In the genomic region with DNA sequence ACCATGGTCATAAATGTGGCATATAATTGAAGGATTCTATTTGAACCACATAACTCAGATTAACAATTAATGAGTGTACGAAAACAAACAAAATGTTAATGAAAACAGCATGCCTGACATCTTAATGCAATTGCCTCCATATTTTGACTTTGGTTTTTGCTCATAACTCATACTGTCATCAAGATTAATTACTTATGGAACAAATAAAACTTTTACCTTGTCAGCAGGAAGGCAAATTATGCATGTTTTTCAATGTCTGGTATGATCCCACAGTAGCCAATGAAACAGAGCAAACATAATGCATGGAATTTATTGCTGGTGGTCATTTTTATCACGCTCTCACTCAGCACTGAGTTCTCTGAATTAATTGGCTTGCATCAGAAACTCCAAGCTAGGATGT, we compare ENCODE assay signal across 20 cellular contexts. TPM values are rescaled to one million over a fixed set of nuclear protein-coding genes. Genes with fewer than 3 reads are reported as not detected.
A peak's percentile ranks its signal among the peaks of the same experiment; 100 is the strongest.
DNase-seq lines count a peak whose midpoint lies in the region; ATAC-seq, FAIRE-seq and TF ChIP-seq lines count a peak whose summit lies in the region.
"Had no signal": no experiment of that assay in that cellular context is flagged by ENCODE, and none has a peak within 500 bp of the region (broad histone marks: within the 10 kb centered on the region; RNA-seq: fewer than 3 reads in every experiment).

No MANE protein-coding gene starts in this region.

- no peak overlapping the region for H2AFZ ChIP-seq in endothelial cell of umbilical vein (ENCODE audit: low read depth, low read length)

- no peaks in the 10 kb centered on the region for H3K27me3 ChIP-seq in endothelial cell of umbilical vein (ENCODE audit: control insufficient read depth in 2 of 2, insufficient read depth in 2 of 2, low read length in 2 of 2)
- H3K27me3 ChIP-seq: BLaER1 had no signal

- TF ChIP-seq CTCF in HEK293 (tag by site-specific recombination; IDR thresholded peaks at IDR 0.05), result no peak
- no peak for TF ChIP-seq CTCF in VCaP (conservative IDR thresholded peaks at IDR 0.05)
- TF ChIP-seq CTCF in endothelial cell of umbilical vein (IDR thresholded peaks at IDR 0.05; ENCODE audit: extremely low read depth in 1 of 2, insufficient read depth in 1 of 2, low read depth in 1 of 2, low read length in 2 of 2), result no peak

- peak; percentile 67 for FAIRE-seq in endothelial cell of umbilical vein (lab: Jason Lieb, UNC)
- FAIRE-seq: G401.6, GM12892, H54 had no signal

- ATAC-seq in GM19455 (IDR thresholded peaks at IDR 0.05; ENCODE audit: unreplicated experiment), result no peak
- ATAC-seq: CD8-positive, alpha-beta T cell had no signal

- intact Hi-C loops in endothelial cell of umbilical vein (cut with micrococcal nuclease), result no loop called here

- DNase-seq in NCI-H1417 (lab: John Stamatoyannopoulos, UW) (peak in 2 of 3 experiments; percentile 29 to 75), endothelial cell of umbilical vein (ENCODE audit: low read depth, low spot score) (no peak), pons (ENCODE audit: low spot score) (no peak)
- DNase-seq in activated CD4-positive, alpha-beta T cell treated with anti-CD3 and anti-CD28 coated beads, Interleukin-2, amount 50 U/mL, for 1 hour, result no peak
- DNase-seq: 8988T; Caco-2; CD4-positive, CD25-positive, alpha-beta regulatory T cell; CD8-positive, alpha-beta T cell; DMS153; DND-41; GOT3 had no signal

- CTCF ChIA-PET in HEK293 (lab: Yijun Ruan, JAX) (interaction anchor here (0.6 kb wide), 1 partner anchor 242 kb away, joined by 3 read pairs; no protein-coding TSS in a partner anchor), endothelial cell of umbilical vein (lab: Charles Lee) (interaction anchor here (1.2 kb wide), 2 partner anchors 14 to 47 kb away, joined by 3 to 4 read pairs; no protein-coding TSS in a partner anchor)

- no peak for TF ChIP-seq POLR2A in endothelial cell of umbilical vein (IDR thresholded peaks at IDR 0.05; ENCODE audit: low read depth, low read length)

- no TSS peak for BruUV-seq in endothelial cell of umbilical vein (replicated peaks; lab: Mats Ljungman, UMichigan)

- 0 out of 2 replicates have a peak overlapping the region, but pooled peaks have one; percentile 5 for H3K27ac ChIP-seq in HEK293 (ENCODE audit: extremely low read depth, low read depth, low read length)
- peak overlapping the region; percentile 62 for H3K27ac ChIP-seq in VCaP
- no peak overlapping the region for H3K27ac ChIP-seq in endothelial cell of umbilical vein (ENCODE audit: insufficient read depth, low read depth, low read length)
- H3K27ac ChIP-seq: BLaER1, C4-2B had no signal

- no peaks in the 10 kb centered on the region for H3K9me1 ChIP-seq in endothelial cell of umbilical vein (replicated peaks; ENCODE audit: control insufficient read depth, extremely low read depth, insufficient read depth, low read length)

- no peaks in the 10 kb centered on the region for H3K79me2 ChIP-seq in endothelial cell of umbilical vein (ENCODE audit: control insufficient read depth, insufficient read depth, low read length)

- POLR2A ChIA-PET in HEK293 (lab: Yijun Ruan, JAX), result no interaction called here
- POLR2A ChIA-PET in endothelial cell of umbilical vein (lab: Charles Lee), result no interaction called here

- no peak overlapping the region for H3K4me2 ChIP-seq in endothelial cell of umbilical vein (ENCODE audit: insufficient read depth, low read length)
- H3K4me2 ChIP-seq: BLaER1 had no signal

- peaks cover 19% of the 10 kb centered on the region for H3K4me1 ChIP-seq in HEK293 (ENCODE audit: control insufficient read depth, insufficient read depth, low read length)
- H3K4me1 ChIP-seq in endothelial cell of umbilical vein (ENCODE audit: control insufficient read depth, extremely low read depth, insufficient read depth, low read length), result peaks cover 9% of the 10 kb centered on the region

- H3K9me3 ChIP-seq in HEK293 (ENCODE audit: control insufficient read depth, insufficient read depth, low read depth, low read length) (no peaks in the 10 kb centered on the region), endothelial cell of umbilical vein (replicated peaks; ENCODE audit: control insufficient read depth, insufficient read depth, low read length) (no peaks in the 10 kb centered on the region)
- H3K9me3 ChIP-seq: BLaER1, Caco-2, HAP-1 had no signal

- no peak overlapping the region for H3K9ac ChIP-seq in endothelial cell of umbilical vein (replicated peaks; ENCODE audit: extremely low read depth, insufficient read depth, low read length)
- H3K9ac ChIP-seq: BLaER1 had no signal

- dilution Hi-C loops in endothelial cell of umbilical vein (cut with MboI; ENCODE audit: extremely low pct_ligation_motif_present, low sequenced_read_pairs), result no loop called here

- H4K20me1 ChIP-seq in endothelial cell of umbilical vein (replicated peaks; ENCODE audit: control insufficient read depth, extremely low read depth, insufficient read depth, low read length), result no peaks in the 10 kb centered on the region
- H4K20me1 ChIP-seq: BLaER1 had no signal

- H3K36me3 ChIP-seq in HEK293 (ENCODE audit: control insufficient read depth in 2 of 2, insufficient read depth in 1 of 2, low read length in 2 of 2) (no peaks in the 10 kb centered on the region), endothelial cell of umbilical vein (ENCODE audit: control insufficient read depth in 2 of 2, extremely low read depth in 1 of 2, insufficient read depth in 2 of 2, low read length in 2 of 2) (no peaks in the 10 kb centered on the region)
- H3K36me3 ChIP-seq: BLaER1, HAP-1 had no signal

- no peak overlapping the region for H3K4me3 ChIP-seq in HEK293 (ENCODE audit: low read depth, low read length)
- no peak overlapping the region for H3K4me3 ChIP-seq in endothelial cell of umbilical vein (replicated peaks in 1 of 3; ENCODE audit: insufficient read depth in 1 of 3, low read depth in 1 of 3, low read length in 3 of 3)
- H3K4me3 ChIP-seq: BLaER1, HAP-1 had no signal

TF ChIP-seq in HEK293, 187 proteins besides CTCF, POLR2A, EP300 and RAD21 (continues in another document):
- TF ChIP-seq BCL6B (tag by site-specific recombination; IDR thresholded peaks at IDR 0.05), result peak; percentile 56

TF ChIP-seq in endothelial cell of umbilical vein, 7 proteins besides CTCF, POLR2A, EP300 and RAD21:
- no peak for TF ChIP-seq MYC (IDR thresholded peaks at IDR 0.05; ENCODE audit: low read depth, low read length)
- no peak for TF ChIP-seq POLR2AphosphoS5 (IDR thresholded peaks at IDR 0.05; ENCODE audit: insufficient read depth, low read depth, low read length)
- TF ChIP-seq GATA2 (IDR thresholded peaks at IDR 0.05; ENCODE audit: insufficient read depth, insufficient read length, low read depth, low read length), result no peak
- no peak for TF ChIP-seq JUN (IDR thresholded peaks at IDR 0.05; ENCODE audit: borderline replicate concordance, insufficient read depth, insufficient read length, low read depth)
- no peak for TF ChIP-seq FOS (IDR thresholded peaks at IDR 0.05; ENCODE audit: borderline replicate concordance, insufficient read depth, low read length)
- no peak for TF ChIP-seq EZH2 (IDR thresholded peaks at IDR 0.05; ENCODE audit: borderline replicate concordance, low read depth, low read length, severe bottlenecking)

RNA-seq across cellular contexts. Expression of gene PLEKHM3, which starts 5.1 kb away (rescaled TPM):
- total RNA-seq in endothelial cell of umbilical vein, result 8.5 and 9.1 TPM in 2 replicates
- 2.8 and 3.1 TPM in 2 replicates for polyA plus RNA-seq in endothelial cell of umbilical vein
- 3.7 and 4.0 TPM in 2 replicates for polyA plus RNA-seq in endothelial cell of umbilical vein (2011; cell fraction: cytosol; rRNA removed)
- polyA plus RNA-seq in endothelial cell of umbilical vein (2011; cell fraction: nucleus; rRNA removed), result 6.1 and 6.9 TPM in 2 replicates
- polyA plus RNA-seq in endothelial cell of umbilical vein (2012), result 4.0 and 4.6 TPM in 2 replicates
- 16.7 and 20.0 TPM in 2 replicates for polyA minus RNA-seq in endothelial cell of umbilical vein
- 4.6 TPM for polyA minus RNA-seq in endothelial cell of umbilical vein (2011; cell fraction: cytosol; rRNA and poly(A)+ RNA removed)
- polyA minus RNA-seq in endothelial cell of umbilical vein (2011; cell fraction: nucleus; rRNA and poly(A)+ RNA removed), result 23.8 and 28.0 TPM in 2 replicates

Comparison
In these comparisons a context has a peak if more than half of its experiments do, and no peak if none do; other contexts are left out.
1. DNase-seq: peak in NCI-H1417 (2 of 3); none in endothelial cell of umbilical vein (single experiment), pons (single experiment) and activated CD4-positive, alpha-beta T cell treated with anti-CD3 and anti-CD28 coated beads, Interleukin-2, amount 50 U/mL, for 1 hour (single experiment).